10 cellular contexts compared by ENCODE assay signal in genomic region chr13:46369506-46370268, GRCh38. TPM values are rescaled to one million over a fixed set of nuclear protein-coding genes. Genes with fewer than 3 reads are reported as not detected.
DNase-seq lines count a peak whose midpoint lies in the region; ATAC-seq and TF ChIP-seq lines count a peak whose summit lies in the region.
"Had no signal": no experiment of that assay in that cellular context is flagged by ENCODE, and none has a peak within 500 bp of the region (broad histone marks: within the 10 kb centered on the region; RNA-seq: fewer than 3 reads in every experiment).

No MANE protein-coding gene starts in this region.

- no peak overlapping the region for H3K4me3 ChIP-seq in CD4-positive, alpha-beta memory T cell (ENCODE audit: low read length in 2 of 2)

- CTCF ChIA-PET in CD4-positive, alpha-beta memory T cell (lab: Charles Lee; ENCODE audit: partially characterized antibody), result no interaction called here
- CTCF ChIA-PET in activated CD4-positive, alpha-beta T cell treated with anti-CD3 and anti-CD28 coated beads, Interleukin-2, amount 10 ng/mL, durations not matched to agents 7 days and 5 days (lab: Charles Lee), result interaction anchor here (0.9 to 2.1 kb wide), 3 partner anchors 10 to 26 kb away, joined by 3 to 5 read pairs (median 4); no protein-coding TSS in a partner anchor

- H3K36me3 Mint-ChIP-seq in mesothelial cell of epicardium, result no peaks in the 10 kb centered on the region
- no peaks in the 10 kb centered on the region for H3K36me3 Mint-ChIP-seq in CD4-positive, alpha-beta memory T cell
- H3K36me3 Mint-ChIP-seq in activated CD4-positive, alpha-beta T cell treated with anti-CD3 and anti-CD28 coated beads, Interleukin-2, amount 10 ng/mL, durations not matched to agents 7 days and 5 days (ENCODE audit: low read depth), result no peaks in the 10 kb centered on the region
- H3K36me3 Mint-ChIP-seq: activated naive CD8-positive, alpha-beta T cell had no signal

- no peak overlapping the region for H3K4me3 Mint-ChIP-seq in mesothelial cell of epicardium
- H3K4me3 Mint-ChIP-seq in CD4-positive, alpha-beta memory T cell, result no peak overlapping the region
- H3K4me3 Mint-ChIP-seq in activated CD4-positive, alpha-beta T cell treated with anti-CD3 and anti-CD28 coated beads, Interleukin-2, amount 10 ng/mL, durations not matched to agents 7 days and 5 days, result no peak overlapping the region
- H3K4me3 Mint-ChIP-seq: activated naive CD8-positive, alpha-beta T cell had no signal

- H3K27me3 ChIP-seq in CD4-positive, alpha-beta memory T cell (ENCODE audit: insufficient read depth, low read length), result no peaks in the 10 kb centered on the region

- H3K27ac Mint-ChIP-seq in mesothelial cell of epicardium, result peak overlapping the region; percentile 60
- H3K27ac Mint-ChIP-seq in CD4-positive, alpha-beta memory T cell, result no peak overlapping the region
- H3K27ac Mint-ChIP-seq in activated CD4-positive, alpha-beta T cell treated with anti-CD3 and anti-CD28 coated beads, Interleukin-2, amount 10 ng/mL, durations not matched to agents 7 days and 5 days, result no peak overlapping the region
- H3K27ac Mint-ChIP-seq: activated naive CD8-positive, alpha-beta T cell had no signal

- DNase-seq in EH (ENCODE audit: low read depth), result peak; percentile 95
- DNase-seq in RPMI8226, result peak; percentile 49
- no peak for DNase-seq in mesothelial cell of epicardium (ENCODE audit: low spot score in 2 of 2, unreplicated experiment in 2 of 2)
- DNase-seq in CD4-positive, alpha-beta memory T cell, result no peak
- no peak for DNase-seq in anterior cingulate cortex (lab: John Stamatoyannopoulos, UW)
- no peak for DNase-seq in NCI-H2029 (lab: John Stamatoyannopoulos, UW)
- no peak for DNase-seq in activated CD4-positive, alpha-beta T cell treated with anti-CD3 and anti-CD28 coated beads, Interleukin-2, amount 10 ng/mL, durations not matched to agents 7 days and 5 days
- DNase-seq: nucleus accumbens had no signal

- intact Hi-C loops in CD4-positive, alpha-beta memory T cell (cut with micrococcal nuclease), result no loop called here

- H3K4me1 Mint-ChIP-seq in mesothelial cell of epicardium, result peaks cover 14% of the 10 kb centered on the region
- no peaks in the 10 kb centered on the region for H3K4me1 Mint-ChIP-seq in CD4-positive, alpha-beta memory T cell
- H3K4me1 Mint-ChIP-seq in activated CD4-positive, alpha-beta T cell treated with anti-CD3 and anti-CD28 coated beads, Interleukin-2, amount 10 ng/mL, durations not matched to agents 7 days and 5 days, result no peaks in the 10 kb centered on the region

- no peaks in the 10 kb centered on the region for H3K9me3 ChIP-seq in CD4-positive, alpha-beta memory T cell (ENCODE audit: control insufficient read depth in 1 of 2, low read length in 2 of 2)

- no peak overlapping the region for H3K27ac ChIP-seq in CD4-positive, alpha-beta memory T cell (ENCODE audit: low read depth, low read length)

- peak; percentile 82 for ATAC-seq in GM21737 (IDR thresholded peaks at IDR 0.05; ENCODE audit: unreplicated experiment)

- H3K4me1 ChIP-seq in CD4-positive, alpha-beta memory T cell (ENCODE audit: insufficient read depth, low read length), result no peaks in the 10 kb centered on the region

- no peaks in the 10 kb centered on the region for H3K27me3 Mint-ChIP-seq in mesothelial cell of epicardium (ENCODE audit: low read depth)
- peaks cover 5 to 7% of the 10 kb centered on the region in 2 donors for H3K27me3 Mint-ChIP-seq in CD4-positive, alpha-beta memory T cell
- H3K27me3 Mint-ChIP-seq in activated CD4-positive, alpha-beta T cell treated with anti-CD3 and anti-CD28 coated beads, Interleukin-2, amount 10 ng/mL, durations not matched to agents 7 days and 5 days, result peaks cover 2% of the 10 kb centered on the region
- H3K27me3 Mint-ChIP-seq: activated naive CD8-positive, alpha-beta T cell had no signal

- no peak for TF ChIP-seq CTCF in mesothelial cell of epicardium (IDR thresholded peaks at IDR 0.05; ENCODE audit: unreplicated experiment)

- no peaks in the 10 kb centered on the region for H3K36me3 ChIP-seq in CD4-positive, alpha-beta memory T cell (ENCODE audit: insufficient read depth, low read length)

- no peaks in the 10 kb centered on the region for H3K9me3 Mint-ChIP-seq in mesothelial cell of epicardium
- H3K9me3 Mint-ChIP-seq in CD4-positive, alpha-beta memory T cell, result no peaks in the 10 kb centered on the region
- no peaks in the 10 kb centered on the region for H3K9me3 Mint-ChIP-seq in activated CD4-positive, alpha-beta T cell treated with anti-CD3 and anti-CD28 coated beads, Interleukin-2, amount 10 ng/mL, durations not matched to agents 7 days and 5 days

- POLR2A ChIA-PET in CD4-positive, alpha-beta memory T cell (lab: Charles Lee; ENCODE audit: partially characterized antibody), result no interaction called here
- POLR2A ChIA-PET in activated CD4-positive, alpha-beta T cell treated with anti-CD3 and anti-CD28 coated beads, Interleukin-2, amount 10 ng/mL, durations not matched to agents 7 days and 5 days (lab: Charles Lee), result no interaction called here

RNA-seq across cellular contexts. Expression of gene RUBCNL, which starts 17.4 kb away (rescaled TPM):
- 2.4 to 3.2 TPM (median 2.8 TPM) in 3 replicates for total RNA-seq in mesothelial cell of epicardium
- not detected for total RNA-seq in CD4-positive, alpha-beta memory T cell
- under 1 TPM; 0.30 to 0.60 TPM for polyA plus RNA-seq in CD4-positive, alpha-beta memory T cell
- not detected for total RNA-seq in activated CD4-positive, alpha-beta T cell treated with anti-CD3 and anti-CD28 coated beads, Interleukin-2, amount 10 ng/mL, durations not matched to agents 7 days and 5 days

Comparison
In these comparisons a context has a peak if more than half of its experiments do, and no peak if none do; other contexts are left out.
1. DNase-seq: peak in EH (single experiment) and RPMI8226 (single experiment); none in mesothelial cell of epicardium (0 of 2), CD4-positive, alpha-beta memory T cell (0 of 5), anterior cingulate cortex (0 of 58), NCI-H2029 (single experiment) and activated CD4-positive, alpha-beta T cell treated with anti-CD3 and anti-CD28 coated beads, Interleukin-2, amount 10 ng/mL, durations not matched to agents 7 days and 5 days (single experiment).